In genomic region chr6:60572607-60573006, GRCh38 we compare ENCODE assay signal across 7 cellular contexts.
DNase-seq lines count a peak whose midpoint lies in the region; TF ChIP-seq lines count a peak whose summit lies in the region.
"Not testable (repeated sequence)": the region's sequence is repeated elsewhere in the genome, so short reads cannot be mapped to it uniquely, and the experiment has no call there.

No MANE protein-coding gene starts in this region.

- WGBS in H9 (ENCODE audit: extremely low coverage, insufficient read length, low lambda C conversion rate) = no CpG with 5 or more reads among the region's 1 CpG
- no CpG with 5 or more reads among the region's 1 CpG for WGBS in iPS DF 6.9 (ENCODE audit: insufficient coverage, insufficient read length)
- WGBS in mesenchymal stem cell = 94% methylated on average over 1 of the region's 1 CpG
- WGBS in smooth muscle cell (ENCODE audit: low lambda C conversion rate) = 85% methylated on average over 1 of the region's 1 CpG

- H4K20me1 ChIP-seq in H9 (ENCODE audit: control insufficient read depth, insufficient read depth, insufficient read length); smooth muscle cell (ENCODE audit: low read depth): not testable (repeated sequence)

- not testable (repeated sequence) for H3K79me2 ChIP-seq in H9 (ENCODE audit: insufficient read depth, low read length); smooth muscle cell (ENCODE audit: low read depth)

- H3K27me3 ChIP-seq in H9 (ENCODE audit: insufficient read depth, low read length); iPS DF 6.9 (ENCODE audit: control insufficient read depth, insufficient read depth, low read length); mesenchymal stem cell (ENCODE audit: control insufficient read depth in 1 of 2, insufficient read depth in 1 of 2, low read length in 2 of 2); smooth muscle cell (ENCODE audit: low read depth): not testable (repeated sequence)

- H2BK15ac ChIP-seq in H9 (ENCODE audit: low read depth, low read length); mesenchymal stem cell (ENCODE audit: low read depth, poor library complexity, severe bottlenecking): not testable (repeated sequence)

- H4K91ac ChIP-seq in H9 (ENCODE audit: insufficient read length, low read depth, low read length); mesenchymal stem cell (ENCODE audit: low read length): not testable (repeated sequence)

- H3K9me3 Mint-ChIP-seq in H9 = peaks cover 25 to 30% of the 10 kb centered on the region in 2 experiments

- H2AK5ac ChIP-seq in H9 (ENCODE audit: insufficient read length, low read length); mesenchymal stem cell (ENCODE audit: low read length, severe bottlenecking): not testable (repeated sequence)

- not testable (repeated sequence) for H3K27ac Mint-ChIP-seq in H9

- peaks cover 13 to 20% of the 10 kb centered on the region in 2 experiments for H3K4me1 Mint-ChIP-seq in H9

- H3K4me2 ChIP-seq in H9 (ENCODE audit: insufficient read depth, insufficient read length, low read length); mesenchymal stem cell (ENCODE audit: low read length, poor library complexity, severe bottlenecking); smooth muscle cell: not testable (repeated sequence)

- H2BK20ac ChIP-seq in H9 (ENCODE audit: low read depth, low read length, poor library complexity, severe bottlenecking) = not testable (repeated sequence)

- H3K9ac ChIP-seq in H9 (ENCODE audit: extremely low read depth, insufficient read length, low read length); mesenchymal stem cell (ENCODE audit: low read length); smooth muscle cell (ENCODE audit: low read depth): not testable (repeated sequence)

- H2AFZ ChIP-seq in H9 (ENCODE audit: low read length); mesenchymal stem cell (ENCODE audit: low read depth, low read length); smooth muscle cell (ENCODE audit: low read depth): not testable (repeated sequence)

- H4K5ac ChIP-seq in H9 (ENCODE audit: insufficient read length, low read depth, low read length) = not testable (repeated sequence)

- not testable (repeated sequence) for H3K4me3 ChIP-seq in fibroblast of mammary gland (ENCODE audit: control insufficient read depth, low read depth, low read length); iPS DF 6.9 (ENCODE audit: low read length); mesenchymal stem cell (ENCODE audit: insufficient read depth in 1 of 2, low read depth in 1 of 2, low read length in 2 of 2); smooth muscle cell

- H3K4ac ChIP-seq in H9 (ENCODE audit: low read depth, low read length); mesenchymal stem cell (ENCODE audit: low read depth in 1 of 2, low read length in 2 of 2): not testable (repeated sequence)

- H3K79me1 ChIP-seq in H9 (ENCODE audit: insufficient read depth, low read depth, low read length, poor library complexity, severe bottlenecking); mesenchymal stem cell (replicated peaks; ENCODE audit: low read length, poor library complexity, severe bottlenecking): not testable (repeated sequence)

- not testable (repeated sequence) for H3K18ac ChIP-seq in H9 (ENCODE audit: insufficient read length, low read depth, low read length); mesenchymal stem cell (ENCODE audit: low read depth in 1 of 2, low read length in 2 of 2)

- not testable (repeated sequence) for H2BK5ac ChIP-seq in H9 (ENCODE audit: insufficient read length, low read length); mesenchymal stem cell (ENCODE audit: low read depth, low read length, poor library complexity, severe bottlenecking)

- H3T11ph ChIP-seq in H9 (ENCODE audit: low read length) = not testable (repeated sequence)

- H3K56ac ChIP-seq in H9 (ENCODE audit: insufficient read length, low read depth, low read length) = not testable (repeated sequence)

- H2BK12ac ChIP-seq in H9 (ENCODE audit: insufficient read length, low read depth, low read length); mesenchymal stem cell (ENCODE audit: low read length in 2 of 2): not testable (repeated sequence)

- H3F3A ChIP-seq in smooth muscle cell (ENCODE audit: low read depth) = not testable (repeated sequence)

- peaks cover 15 to 27% (median 16%) of the 10 kb centered on the region in 3 experiments for H3K36me3 Mint-ChIP-seq in H9 (ENCODE audit: insufficient read depth in 1 of 3, low read depth in 3 of 3)

- not testable (repeated sequence) for H3K23ac ChIP-seq in H9 (ENCODE audit: insufficient read length, low read depth, low read length); mesenchymal stem cell (ENCODE audit: low read length in 2 of 2)

- not testable (repeated sequence) for H3K27ac ChIP-seq in H9 (ENCODE audit: insufficient read length, low read depth, low read length); VCaP; iPS DF 6.9 (ENCODE audit: low read length); mesenchymal stem cell (ENCODE audit: low read length, poor library complexity, severe bottlenecking); smooth muscle cell (ENCODE audit: low read depth)

- H4K8ac ChIP-seq in H9 (replicated peaks; ENCODE audit: insufficient read length, low read depth, low read length); mesenchymal stem cell (ENCODE audit: low read length): not testable (repeated sequence)

- not testable (repeated sequence) for H2BK120ac ChIP-seq in H9 (ENCODE audit: low read depth, low read length, poor library complexity, severe bottlenecking); mesenchymal stem cell (ENCODE audit: low read depth, low read length)

- DNase-seq in H9 (peak; percentile 57), NCI-H82 (lab: John Stamatoyannopoulos, UW) (peak; percentile 2), fibroblast of mammary gland (ENCODE audit: low read depth) (peak; percentile 46), iPS DF 6.9 (ENCODE audit: low read depth, low spot score) (peak; percentile 9), mesenchymal stem cell (peak; percentile 14)
- not testable (repeated sequence) for DNase-seq in smooth muscle cell (lab: John Stamatoyannopoulos, UW; ENCODE audit: unreplicated experiment)

- not testable (repeated sequence) for H3K4me3 Mint-ChIP-seq in H9

- not testable (repeated sequence) for H3K36me3 ChIP-seq in iPS DF 6.9 (ENCODE audit: control insufficient read depth, insufficient read depth, low read length); mesenchymal stem cell (ENCODE audit: control insufficient read depth in 1 of 2, insufficient read depth in 2 of 2, low read depth in 1 of 2, low read length in 2 of 2); smooth muscle cell (ENCODE audit: low read depth)

- H3K23me2 ChIP-seq in H9 (ENCODE audit: insufficient read length, low read depth, low read length, poor library complexity, severe bottlenecking) = not testable (repeated sequence)

- TF ChIP-seq CTCF in H9 (conservative IDR thresholded peaks at IDR 0.05) = peak; percentile 57
- TF ChIP-seq CTCF in VCaP (conservative IDR thresholded peaks at IDR 0.05) = 0 out of 2 replicates have a peak, but pooled peaks have one; percentile 9
- TF ChIP-seq CTCF in fibroblast of mammary gland (conservative IDR thresholded peaks at IDR 0.05; ENCODE audit: control insufficient read depth, insufficient read depth, low read depth, low read length) = peak; percentile 31
- peak; percentile 25 for TF ChIP-seq CTCF in smooth muscle cell (IDR thresholded peaks at IDR 0.05; ENCODE audit: borderline replicate concordance, insufficient read depth, poor library complexity, severe bottlenecking)

- not testable (repeated sequence) for H3K9me3 ChIP-seq in H9 (ENCODE audit: control insufficient read depth, low read depth, low read length); iPS DF 6.9 (ENCODE audit: control insufficient read depth, insufficient read depth, low read length); mesenchymal stem cell (ENCODE audit: control insufficient read depth, low read length); smooth muscle cell (replicated peaks; ENCODE audit: low read depth)

- not testable (repeated sequence) for H3K27me3 Mint-ChIP-seq in H9 (ENCODE audit: low read depth)

- not testable (repeated sequence) for H3K4me1 ChIP-seq in H9 (ENCODE audit: insufficient read depth, low read length); iPS DF 6.9 (ENCODE audit: control insufficient read depth, insufficient read depth, low read length); mesenchymal stem cell (ENCODE audit: control insufficient read depth, insufficient read depth, low read depth, low read length); smooth muscle cell (ENCODE audit: low read depth)

- H3K14ac ChIP-seq in H9 (ENCODE audit: insufficient read depth, low read length); mesenchymal stem cell (ENCODE audit: low read length in 2 of 2): not testable (repeated sequence)
